Comparison of ENCODE assay signal across 9 cellular contexts in the genomic region with DNA sequence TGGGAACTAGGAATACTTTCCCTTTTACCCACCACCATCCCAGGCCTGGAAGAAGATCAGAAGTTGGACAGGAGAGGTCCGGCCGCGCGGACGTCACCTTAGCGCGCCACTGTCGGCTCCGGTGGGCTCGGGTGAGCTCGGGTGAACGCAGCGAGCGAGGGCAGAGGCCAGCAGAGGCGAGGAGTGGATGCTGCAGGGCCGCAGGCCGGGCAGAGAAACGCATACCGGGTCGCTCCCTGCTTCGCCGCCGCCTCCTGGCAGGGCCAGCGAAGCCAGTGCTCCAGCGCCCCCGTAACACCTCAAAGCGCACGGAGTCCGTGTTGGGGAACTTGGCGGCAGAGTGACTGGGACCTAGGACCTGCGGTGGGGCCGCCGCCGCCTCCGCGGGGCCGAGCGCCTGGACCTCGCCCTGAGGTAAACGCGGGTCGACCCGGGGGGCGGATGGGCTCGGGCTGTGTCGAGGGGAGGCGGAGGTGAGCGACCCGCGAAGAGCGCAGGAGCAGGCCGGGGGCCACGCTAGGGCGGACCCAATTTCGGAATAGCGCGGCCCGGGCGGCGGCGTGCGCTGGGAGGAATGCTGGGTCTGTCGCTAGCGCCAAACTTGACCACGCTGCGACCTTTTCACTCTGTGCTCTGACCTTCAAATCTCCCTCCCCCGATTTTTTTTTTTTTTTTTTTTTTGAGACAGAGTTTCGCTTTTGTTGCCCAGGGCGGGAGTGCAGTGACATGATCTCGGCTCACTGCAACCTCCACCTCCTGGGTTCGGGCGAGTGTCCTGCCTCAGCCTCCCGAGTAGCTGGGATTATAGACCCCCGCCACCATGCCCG. TPM values are rescaled to one million over a fixed set of nuclear protein-coding genes. Genes with fewer than 3 reads are reported as not detected.
DNase-seq lines count a peak whose midpoint lies in the region; ATAC-seq and TF ChIP-seq lines count a peak whose summit lies in the region.
"Had no signal": no experiment of that assay in that cellular context is flagged by ENCODE, and none has a peak within 500 bp of the region (broad histone marks: within the 10 kb centered on the region; RNA-seq: fewer than 3 reads in every experiment).

No MANE protein-coding gene starts in this region.

- H3K4me3 Mint-ChIP-seq in T-helper 17 cell: peak overlapping the region; percentile 71
- peak overlapping the region; percentile 87 for H3K4me3 Mint-ChIP-seq in nephron progenitor cell

- H3K9me3 ChIP-seq in T-helper 17 cell (ENCODE audit: control insufficient read depth, low read length, poor library complexity, severe bottlenecking): no peaks in the 10 kb centered on the region

- H3K27me3 Mint-ChIP-seq in T-helper 17 cell: peaks cover 48% of the 10 kb centered on the region
- H3K27me3 Mint-ChIP-seq in nephron progenitor cell (ENCODE audit: low read depth, poor library complexity): peaks cover 17% of the 10 kb centered on the region

- POLR2A ChIA-PET in RWPE1 (lab: Yijun Ruan, JAX; ENCODE audit: low non-redundant PET): no interaction called here

- H3K36me3 Mint-ChIP-seq in T-helper 17 cell (ENCODE audit: low read depth): peaks cover 3% of the 10 kb centered on the region
- no peaks in the 10 kb centered on the region for H3K36me3 Mint-ChIP-seq in nephron progenitor cell (ENCODE audit: low read depth)

- CTCF ChIA-PET in RWPE1 (lab: Yijun Ruan, JAX): no interaction called here

- peak; percentile 42 for ATAC-seq in T-helper 17 cell
- ATAC-seq: HCT116 had no signal

- peak overlapping the region; percentile 65 for H3K4me3 ChIP-seq in fibroblast of the aortic adventitia (ENCODE audit: low read depth, low read length)

- H3K27ac ChIP-seq in RWPE1: no peak overlapping the region

- DNase-seq in D341Med (ENCODE audit: low spot score) (peak; percentile 43), T-helper 17 cell (no peak), fibroblast of the aortic adventitia (ENCODE audit: low read depth) (peak; percentile 66), nephron progenitor cell (peak; percentile 74), NK-92 (lab: John Stamatoyannopoulos, UW; ENCODE audit: unreplicated experiment) (no peak), RWPE1 (ENCODE audit: low spot score) (no peak), NCI-H1105 (lab: John Stamatoyannopoulos, UW) (no peak), DMS 273 treated with DMSO at 0.1 percent for 48 hours (lab: John Stamatoyannopoulos, UW) (no peak)

- H3K4me1 Mint-ChIP-seq in T-helper 17 cell (peaks cover 3% of the 10 kb centered on the region), nephron progenitor cell (peaks cover 34% of the 10 kb centered on the region)

- H3K9me3 Mint-ChIP-seq in nephron progenitor cell: no peaks in the 10 kb centered on the region

- no peak for TF ChIP-seq CTCF in fibroblast of the aortic adventitia (IDR thresholded peaks at IDR 0.05; ENCODE audit: insufficient read depth, low read length)
- TF ChIP-seq CTCF in nephron progenitor cell (IDR thresholded peaks at IDR 0.05): no peak
- TF ChIP-seq CTCF in RWPE1 (conservative IDR thresholded peaks at IDR 0.05; ENCODE audit: low read depth): no peak

- H3K27ac Mint-ChIP-seq in T-helper 17 cell (no peak overlapping the region), nephron progenitor cell (peak overlapping the region; percentile 83)

RNA-seq across cellular contexts. Expression of a gene that starts 1.6 kb away (rescaled TPM):
- total RNA-seq in T-helper 17 cell: not detected
- 0.33 and 0.90 TPM in 2 replicates for total RNA-seq in fibroblast of the aortic adventitia (ENCODE audit: low replicate concordance)

Comparison
In these comparisons a context has a peak if more than half of its experiments do, and no peak if none do; other contexts are left out.
1. DNase-seq: peak in D341Med (single experiment), fibroblast of the aortic adventitia (single experiment) and nephron progenitor cell (single experiment); none in T-helper 17 cell (0 of 3), NK-92 (single experiment), RWPE1 (single experiment), NCI-H1105 (single experiment) and DMS 273 treated with DMSO at 0.1 percent for 48 hours (single experiment).